ENCODE assay signal across 27 cellular contexts in genomic region chr1:236158719-236159118, GRCh38.
"Had no signal": no experiment of that assay in that cellular context is flagged by ENCODE, and none has a peak within 500 bp of the region (broad histone marks: within the 10 kb centered on the region; RNA-seq: fewer than 3 reads in every experiment).

No MANE protein-coding gene starts in this region.

- H3K27me3 Mint-ChIP-seq: activated naive CD8-positive, alpha-beta T cell treated with anti-CD3 and anti-CD28 coated beads, Interleukin-2, amount 10 ng/mL, durations not matched to agents 7 days and 5 days had no signal

- H3K36me3 ChIP-seq: breast epithelium, heart right ventricle, neural progenitor cell, sigmoid colon, thyroid gland had no signal

- H3K4me2 ChIP-seq: neural progenitor cell, smooth muscle cell had no signal

- H3K4me1 ChIP-seq: breast epithelium, neural progenitor cell, sigmoid colon had no signal

- H3K27me3 ChIP-seq: breast epithelium, heart right ventricle, neural progenitor cell, sigmoid colon, thyroid gland had no signal

- ATAC-seq: heart right ventricle, left cardiac atrium had no signal

- H3K27ac ChIP-seq: breast epithelium, coronary artery, heart right ventricle, neural progenitor cell, sigmoid colon, thyroid gland had no signal

- H3K4me3 ChIP-seq: breast epithelium, coronary artery, heart right ventricle, mucosa of descending colon, neural progenitor cell, sigmoid colon, smooth muscle cell, thyroid gland had no signal

- H3K4me3 Mint-ChIP-seq: activated naive CD4-positive, alpha-beta T cell treated with anti-CD3 and anti-CD28 coated beads for 36 hours; activated naive CD8-positive, alpha-beta T cell treated with anti-CD3 and anti-CD28 coated beads, Interleukin-2, amount 10 ng/mL, durations not matched to agents 7 days and 5 days; neural progenitor cell; T-helper 1 cell treated with Interleukin-12 subunit alpha and Interleukin-12 subunit beta and Interleukin-4 antibody, amounts not matched to agents 30 μg/mL and 1 μg/mL, for 36 hours had no signal

- FAIRE-seq: endometrium had no signal

- H3K9ac ChIP-seq: neural progenitor cell had no signal

- H3K27ac Mint-ChIP-seq: activated naive CD4-positive, alpha-beta T cell treated with anti-CD3 and anti-CD28 coated beads for 36 hours; activated naive CD8-positive, alpha-beta T cell treated with anti-CD3 and anti-CD28 coated beads, Interleukin-2, amount 10 ng/mL, durations not matched to agents 7 days and 5 days; neural progenitor cell had no signal

- DNase-seq: activated CD4-positive, alpha-beta T cell treated with anti-CD3 and anti-CD28 coated beads for 4 hours; activated CD4-positive, alpha-beta T cell treated with anti-CD3 and anti-CD28 coated beads, Interleukin-2, amount 50 U/mL, for 48 hours; activated CD4-positive, CD25-positive, alpha-beta regulatory T cell; activated CD8-positive, alpha-beta memory T cell treated with anti-CD3 and anti-CD28 coated beads, Interleukin-2, amount 50 U/mL, for 48 hours; activated effector memory CD4-positive, alpha-beta T cell treated with Interleukin-2 at 50 U/mL for 16 hours; activated naive CD4-positive, alpha-beta T cell treated with anti-CD3 and anti-CD28 coated beads for 36 hours; activated naive CD8-positive, alpha-beta T cell treated with anti-CD3 and anti-CD28 coated beads, Interleukin-2, amount 10 ng/mL, durations not matched to agents 7 days and 5 days; activated T-cell treated with anti-CD3 and anti-CD28 coated beads, Interleukin-2, amount 50 U/mL, for 48 hours; amniotic stem cell; cerebellar nuclear complex; erythroblast; foreskin fibroblast; heart right ventricle; islet precursor cell; left cardiac atrium; mucosa of descending colon; posterior cingulate gyrus; stimulated activated CD4-positive, alpha-beta T cell treated with anti-CD3 and anti-CD28 coated beads, Interleukin-15, amount 100 ng/mL, for 24 hours; stimulated activated naive CD4-positive, alpha-beta T cell treated with Interleukin-2 at 50 U/mL for 16 hours; thyroid gland had no signal

- H3K9me3 ChIP-seq: thyroid gland had no signal
